ENCODE assay signal across 2 cellular contexts in the genomic region with DNA sequence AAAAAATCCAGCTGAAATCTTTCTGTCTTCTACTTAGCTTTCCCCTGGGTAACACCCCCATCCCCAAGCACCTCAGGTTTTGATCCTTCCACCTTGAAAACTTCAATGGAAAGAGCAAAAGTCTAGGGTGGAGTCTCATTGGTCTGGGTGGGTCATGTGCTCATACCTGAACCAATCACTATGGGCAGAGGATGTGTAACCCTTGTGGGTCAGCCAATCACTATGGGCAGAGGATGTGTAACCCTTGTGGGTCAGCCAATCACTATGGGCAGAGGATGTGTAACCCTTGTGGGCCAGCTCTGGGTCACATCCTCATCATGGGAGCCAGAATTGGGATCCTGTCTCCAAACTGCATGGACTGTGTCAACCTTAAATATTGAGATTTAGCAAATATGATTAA.
TF ChIP-seq lines count a peak whose summit lies in the region.

No MANE protein-coding gene starts in this region.

TF ChIP-seq in Ishikawa, 13 proteins besides CTCF, POLR2A, EP300 and RAD21:
- TF ChIP-seq CEBPB (IDR thresholded peaks at IDR 0.05), result no peak
- no peak for TF ChIP-seq NFIC (IDR thresholded peaks at IDR 0.05)
- TF ChIP-seq TAF1 (IDR thresholded peaks at IDR 0.05; ENCODE audit: low read depth), result no peak
- TF ChIP-seq, protein P1, sequence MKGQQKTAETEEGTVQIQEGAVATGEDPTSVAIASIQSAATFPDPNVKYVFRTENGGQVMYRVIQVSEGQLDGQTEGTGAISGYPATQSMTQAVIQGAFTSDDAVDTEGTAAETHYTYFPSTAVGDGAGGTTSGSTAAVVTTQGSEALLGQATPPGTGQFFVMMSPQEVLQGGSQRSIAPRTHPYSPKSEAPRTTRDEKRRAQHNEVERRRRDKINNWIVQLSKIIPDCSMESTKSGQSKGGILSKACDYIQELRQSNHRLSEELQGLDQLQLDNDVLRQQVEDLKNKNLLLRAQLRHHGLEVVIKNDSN (IDR thresholded peaks at IDR 0.05), result peak; percentile 77
- TF ChIP-seq, protein P2, sequence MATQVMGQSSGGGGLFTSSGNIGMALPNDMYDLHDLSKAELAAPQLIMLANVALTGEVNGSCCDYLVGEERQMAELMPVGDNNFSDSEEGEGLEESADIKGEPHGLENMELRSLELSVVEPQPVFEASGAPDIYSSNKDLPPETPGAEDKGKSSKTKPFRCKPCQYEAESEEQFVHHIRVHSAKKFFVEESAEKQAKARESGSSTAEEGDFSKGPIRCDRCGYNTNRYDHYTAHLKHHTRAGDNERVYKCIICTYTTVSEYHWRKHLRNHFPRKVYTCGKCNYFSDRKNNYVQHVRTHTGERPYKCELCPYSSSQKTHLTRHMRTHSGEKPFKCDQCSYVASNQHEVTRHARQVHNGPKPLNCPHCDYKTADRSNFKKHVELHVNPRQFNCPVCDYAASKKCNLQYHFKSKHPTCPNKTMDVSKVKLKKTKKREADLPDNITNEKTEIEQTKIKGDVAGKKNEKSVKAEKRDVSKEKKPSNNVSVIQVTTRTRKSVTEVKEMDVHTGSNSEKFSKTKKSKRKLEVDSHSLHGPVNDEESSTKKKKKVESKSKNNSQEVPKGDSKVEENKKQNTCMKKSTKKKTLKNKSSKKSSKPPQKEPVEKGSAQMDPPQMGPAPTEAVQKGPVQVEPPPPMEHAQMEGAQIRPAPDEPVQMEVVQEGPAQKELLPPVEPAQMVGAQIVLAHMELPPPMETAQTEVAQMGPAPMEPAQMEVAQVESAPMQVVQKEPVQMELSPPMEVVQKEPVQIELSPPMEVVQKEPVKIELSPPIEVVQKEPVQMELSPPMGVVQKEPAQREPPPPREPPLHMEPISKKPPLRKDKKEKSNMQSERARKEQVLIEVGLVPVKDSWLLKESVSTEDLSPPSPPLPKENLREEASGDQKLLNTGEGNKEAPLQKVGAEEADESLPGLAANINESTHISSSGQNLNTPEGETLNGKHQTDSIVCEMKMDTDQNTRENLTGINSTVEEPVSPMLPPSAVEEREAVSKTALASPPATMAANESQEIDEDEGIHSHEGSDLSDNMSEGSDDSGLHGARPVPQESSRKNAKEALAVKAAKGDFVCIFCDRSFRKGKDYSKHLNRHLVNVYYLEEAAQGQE (IDR thresholded peaks at IDR 0.05; ENCODE audit: low read depth), result no peak
- TF ChIP-seq MAX (IDR thresholded peaks at IDR 0.05), result no peak
- no peak for TF ChIP-seq ZBTB7A (IDR thresholded peaks at IDR 0.05; ENCODE audit: low read depth)
- TF ChIP-seq EGR1 (IDR thresholded peaks at IDR 0.05), result no peak
TF ChIP-seq in Ishikawa: peak in this region for 1.

TF ChIP-seq in GM12878, 131 proteins besides CTCF, POLR2A, EP300 and RAD21:
- TF ChIP-seq FOS (IDR thresholded peaks at IDR 0.05; ENCODE audit: borderline replicate concordance, extremely low read depth, insufficient read length) (peak; percentile 9), SREBF2 (IDR thresholded peaks at IDR 0.05; ENCODE audit: low read length) (no peak), MTA3 (IDR thresholded peaks at IDR 0.05; ENCODE audit: borderline replicate concordance, low read length) (no peak), ZZZ3 (IDR thresholded peaks at IDR 0.05; ENCODE audit: control insufficient read depth, insufficient read length, low read depth) (no peak)
- TF ChIP-seq, protein P1 (IDR thresholded peaks at IDR 0.05; ENCODE audit: borderline replicate concordance, extremely low read length, insufficient read depth, low read depth, low read length), result peak; percentile 30
